ENCODE assay signal across 16 cellular contexts in the genomic region with DNA sequence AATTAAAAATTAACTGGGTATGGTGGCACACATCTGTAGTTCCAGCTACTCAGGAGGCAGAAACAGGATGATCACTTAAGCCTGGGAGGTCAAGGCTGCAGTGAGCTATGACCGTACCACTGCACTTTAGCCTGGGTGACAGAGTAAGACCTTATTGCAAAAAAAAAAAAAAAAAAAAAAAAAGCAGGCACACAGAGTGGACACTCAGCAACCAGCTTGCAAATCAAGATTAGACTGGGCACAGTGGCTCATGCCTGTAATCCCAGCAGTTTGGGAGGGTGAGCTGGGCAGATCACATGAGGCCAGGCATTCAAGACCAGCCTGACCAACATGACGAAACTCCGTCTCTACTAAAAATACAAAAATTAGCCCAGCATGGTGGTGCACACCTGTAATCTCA. TPM values are rescaled to one million over a fixed set of nuclear protein-coding genes. Genes with fewer than 3 reads are reported as not detected.
DNase-seq lines count a peak whose midpoint lies in the region; ATAC-seq and TF ChIP-seq lines count a peak whose summit lies in the region.
"Had no signal": no experiment of that assay in that cellular context is flagged by ENCODE, and none has a peak within 500 bp of the region (broad histone marks: within the 10 kb centered on the region; RNA-seq: fewer than 3 reads in every experiment).

No MANE protein-coding gene starts in this region.

- no peaks in the 10 kb centered on the region for H3K27me3 ChIP-seq in BLaER1
- no peaks in the 10 kb centered on the region for H3K27me3 ChIP-seq in Loucy (ENCODE audit: insufficient read depth, low read length, poor library complexity, severe bottlenecking)
- H3K27me3 ChIP-seq in esophagus muscularis mucosa = no peaks in the 10 kb centered on the region
- no peaks in the 10 kb centered on the region for H3K27me3 ChIP-seq in mesendoderm (ENCODE audit: insufficient read depth, low read length, poor library complexity)

- no peak overlapping the region for H2BK120ac ChIP-seq in mesendoderm (ENCODE audit: low read depth, low read length)

- no peak overlapping the region for H3K56ac ChIP-seq in mesendoderm (ENCODE audit: low read length)

- no peak overlapping the region for H3K4ac ChIP-seq in mesendoderm (ENCODE audit: low read depth, low read length)

- no peak overlapping the region for H3K4me3 Mint-ChIP-seq in nephron progenitor cell

- peaks cover 8% of the 10 kb centered on the region for H3F3A ChIP-seq in Loucy (ENCODE audit: low read depth)

- no peak overlapping the region for H4K5ac ChIP-seq in mesendoderm (ENCODE audit: low read length)

- peak overlapping the region; percentile 94 for H3K4me2 ChIP-seq in BLaER1
- peak overlapping the region; percentile 98 for H3K4me2 ChIP-seq in Loucy (ENCODE audit: low read depth, low read length, poor library complexity, severe bottlenecking)
- H3K4me2 ChIP-seq in mesendoderm (ENCODE audit: low read length) = no peak overlapping the region

- H3K9ac ChIP-seq in BLaER1 = peak overlapping the region; percentile 56; the same call in 1 of the 2 replicates
- H3K9ac ChIP-seq in Loucy (ENCODE audit: low read depth, low read length, poor library complexity, severe bottlenecking) = no peak overlapping the region
- H3K9ac ChIP-seq in mesendoderm (ENCODE audit: low read length) = no peak overlapping the region

- H2BK15ac ChIP-seq in mesendoderm (replicated peaks; ENCODE audit: low read depth) = no peak overlapping the region

- no peaks in the 10 kb centered on the region for H3K27me3 Mint-ChIP-seq in nephron progenitor cell (ENCODE audit: low read depth, poor library complexity)

- no peak overlapping the region for H3K18ac ChIP-seq in mesendoderm (ENCODE audit: low read length)

- no peaks in the 10 kb centered on the region for H3K9me2 ChIP-seq in Loucy (replicated peaks; ENCODE audit: low read depth, low read length)

- ATAC-seq in HG03520 (IDR thresholded peaks at IDR 0.05; ENCODE audit: unreplicated experiment) = no peak
- ATAC-seq: PC-3 had no signal

- H3K9me3 ChIP-seq in BLaER1 = peaks cover 26% of the 10 kb centered on the region
- H3K9me3 ChIP-seq in Loucy (ENCODE audit: insufficient read depth, low read depth, low read length) = no peaks in the 10 kb centered on the region
- H3K9me3 ChIP-seq in esophagus muscularis mucosa = no peaks in the 10 kb centered on the region

- H4K8ac ChIP-seq in mesendoderm (ENCODE audit: low read depth, low read length) = no peak overlapping the region

- H4K20me1 ChIP-seq in BLaER1 (no peaks in the 10 kb centered on the region), Loucy (ENCODE audit: insufficient read depth, low read length, poor library complexity, severe bottlenecking) (peaks cover 36% of the 10 kb centered on the region)

- H3K79me1 ChIP-seq in mesendoderm (ENCODE audit: low read length) = peaks cover 33% of the 10 kb centered on the region

- H3K4me3 ChIP-seq in BLaER1 = peak overlapping the region; percentile 27; the same call in 1 of the 2 replicates
- H3K4me3 ChIP-seq in Loucy (ENCODE audit: low read length, poor library complexity, severe bottlenecking) = peak overlapping the region; percentile 73
- H3K4me3 ChIP-seq in esophagus muscularis mucosa = no peak overlapping the region
- H3K4me3 ChIP-seq in mesendoderm (ENCODE audit: low read length) = no peak overlapping the region

- H3K4me1 ChIP-seq in BLaER1 (peaks cover 73% of the 10 kb centered on the region), Loucy (ENCODE audit: insufficient read depth, low read length, poor library complexity, severe bottlenecking) (peaks cover 41% of the 10 kb centered on the region), esophagus muscularis mucosa (peaks cover 10 to 21% (median 16%) of the 10 kb centered on the region in 4 donors), mesendoderm (ENCODE audit: control insufficient read depth, low read depth, low read length) (peaks cover 6% of the 10 kb centered on the region)

- TF ChIP-seq CTCF in Loucy (conservative IDR thresholded peaks at IDR 0.05; ENCODE audit: low read length) (no peak), esophagus muscularis mucosa (IDR thresholded peaks at IDR 0.05) (no peak), nephron progenitor cell (IDR thresholded peaks at IDR 0.05) (no peak)

- H3K4me1 Mint-ChIP-seq in nephron progenitor cell = peaks cover 30% of the 10 kb centered on the region

- DNase-seq in esophagus muscularis mucosa (ENCODE audit: extremely low spot score) = peak; percentile 24
- peak; percentile 18 for DNase-seq in mesenteric fat pad (ENCODE audit: low spot score)
- DNase-seq in activated T-cell treated with anti-CD3 and anti-CD28 coated beads, Interleukin-2, amount 50 U/mL, for 1 hour = no peak
- DNase-seq in mesendoderm = no peak
- no peak for DNase-seq in nephron progenitor cell
- DNase-seq: DMS53, NCI-H1694, NCI-H2081 treated with DMSO at 0.1 percent for 48 hours, NCI-H446 treated with DMSO at 0.1 percent for 48 hours, NCI-H526 treated with DMSO at 0.1 percent for 48 hours, PC-3, Right ventricle myocardium superior had no signal

- TF ChIP-seq POLR2A in esophagus muscularis mucosa (IDR thresholded peaks at IDR 0.05; ENCODE audit: low read depth) = no peak

- H3K27ac Mint-ChIP-seq in nephron progenitor cell = no peak overlapping the region

- TF ChIP-seq EP300 in esophagus muscularis mucosa (IDR thresholded peaks at IDR 0.05) = no peak

- WGBS in esophagus muscularis mucosa = 67% methylated on average over 3 of the region's 3 CpGs
- no CpG with 5 or more reads among the region's 3 CpGs for WGBS in mesendoderm (ENCODE audit: extremely low coverage, insufficient coverage, low lambda C conversion rate)

- intact Hi-C loops in esophagus muscularis mucosa (cut with DNase I) = no loop called here

- H3K79me2 ChIP-seq in Loucy (ENCODE audit: insufficient read depth, low read length) (peaks cover 88% of the 10 kb centered on the region), mesendoderm (ENCODE audit: control insufficient read depth, insufficient read depth, low read length) (peaks cover 48% of the 10 kb centered on the region)

- H3K9me3 Mint-ChIP-seq in nephron progenitor cell = peaks cover 24% of the 10 kb centered on the region

- no peak overlapping the region for H2BK5ac ChIP-seq in mesendoderm (ENCODE audit: low read length)

- peaks cover 51% of the 10 kb centered on the region for H3K36me3 Mint-ChIP-seq in nephron progenitor cell (ENCODE audit: low read depth)

- no peak overlapping the region for H3K23ac ChIP-seq in mesendoderm (ENCODE audit: low read length)

- no peak overlapping the region for H2AK5ac ChIP-seq in mesendoderm (ENCODE audit: low read length)

- H3K36me3 ChIP-seq in BLaER1 (peaks cover 26% of the 10 kb centered on the region), Loucy (ENCODE audit: insufficient read depth, low read length) (peaks cover 2% of the 10 kb centered on the region; the same call in 1 of the 2 replicates), esophagus muscularis mucosa (no peaks in the 10 kb centered on the region), mesendoderm (ENCODE audit: control insufficient read depth, insufficient read depth, low read length) (no peaks in the 10 kb centered on the region)

- no peak overlapping the region for H2AFZ ChIP-seq in Loucy (ENCODE audit: low read length)

- H3K27ac ChIP-seq in BLaER1 (peak overlapping the region; percentile 100), esophagus muscularis mucosa (replicated peaks in 1 of 4) (no peak overlapping the region), mesendoderm (ENCODE audit: low read depth, low read length) (no peak overlapping the region)
- H3K27ac ChIP-seq: HL-60 had no signal

RNA-seq across cellular contexts. Expression of a gene that starts 5.4 kb away (rescaled TPM):
- total RNA-seq in esophagus muscularis mucosa (10 to 100 TPM; 13.4 to 18.2 (median 16.1) TPM), mesenteric fat pad (24.7 TPM)
- 53.2 TPM for polyA plus RNA-seq in mesendoderm (2013, experiment 1 of 2)
- polyA plus RNA-seq in mesendoderm (2013, experiment 2 of 2) = 52.3 TPM

RNA-seq across cellular contexts. Expression of a gene that starts 19.0 kb away (rescaled TPM):
- total RNA-seq in esophagus muscularis mucosa (10 to 100 TPM; 14.2 to 45.8 (median 32.1) TPM), mesenteric fat pad (7.2 TPM)
- polyA plus RNA-seq in mesendoderm (2013, experiment 1 of 2) = 9.8 TPM
- 10.0 TPM for polyA plus RNA-seq in mesendoderm (2013, experiment 2 of 2)

RNA-seq across cellular contexts. Expression of a gene that starts 53.4 kb away (rescaled TPM):
- total RNA-seq in esophagus muscularis mucosa (10 to 100 TPM; 53.1 to 71.5 (median 56.5) TPM), mesenteric fat pad (48.7 TPM)
- polyA plus RNA-seq in mesendoderm (2013, experiment 1 of 2) = 27.9 TPM
- polyA plus RNA-seq in mesendoderm (2013, experiment 2 of 2) = 27.5 TPM

Comparison
In these comparisons a context has a peak if more than half of its experiments do, and no peak if none do; other contexts are left out.
1. H3K4me3 ChIP-seq: peak in BLaER1 (single experiment) and Loucy (single experiment); none in esophagus muscularis mucosa (0 of 4) and mesendoderm (single experiment).
2. DNase-seq: peak in esophagus muscularis mucosa (single experiment) and mesenteric fat pad (single experiment); none in activated T-cell treated with anti-CD3 and anti-CD28 coated beads, Interleukin-2, amount 50 U/mL, for 1 hour (single experiment), mesendoderm (single experiment) and nephron progenitor cell (single experiment).